Comparison of ENCODE assay signal across 17 cellular contexts in the genomic region with DNA sequence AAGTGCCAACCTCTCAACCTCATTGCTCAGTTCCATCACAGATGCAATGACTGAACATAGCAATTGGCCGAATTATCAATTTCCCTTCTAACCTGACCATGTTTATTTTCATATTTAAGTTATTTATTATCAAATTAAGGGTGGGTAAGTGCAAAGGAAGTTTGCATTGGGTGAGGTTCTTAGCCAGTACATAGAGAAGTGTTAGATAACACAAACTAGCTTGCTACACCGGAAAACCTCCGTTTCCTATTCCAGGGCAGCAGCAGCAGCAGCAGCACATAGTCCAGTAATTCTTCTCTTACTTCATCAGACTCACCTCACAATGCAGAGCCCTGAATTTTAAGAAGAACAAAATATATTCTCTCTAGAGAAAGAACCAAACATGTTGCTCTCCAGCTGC.
DNase-seq lines count a peak whose midpoint lies in the region; ATAC-seq and TF ChIP-seq lines count a peak whose summit lies in the region.
"Had no signal": no experiment of that assay in that cellular context is flagged by ENCODE, and none has a peak within 500 bp of the region (broad histone marks: within the 10 kb centered on the region; RNA-seq: fewer than 3 reads in every experiment).

No MANE protein-coding gene starts in this region.

- peak overlapping the region; percentile 0 for H3K27ac ChIP-seq in CD4-positive, alpha-beta T cell (ENCODE audit: low read depth, low read length)
- H3K27ac ChIP-seq: pancreas, sigmoid colon had no signal

- no peak overlapping the region for H3K4me3 ChIP-seq in mucosa of descending colon
- H3K4me3 ChIP-seq: pancreas, sigmoid colon had no signal

- peak overlapping the region; percentile 74 for H3K4me3 Mint-ChIP-seq in CD4-positive, alpha-beta T cell
- H3K4me3 Mint-ChIP-seq in activated CD8-positive, alpha-beta T cell treated with anti-CD3 and anti-CD28 coated beads for 36 hours: peak overlapping the region; percentile 10
- H3K4me3 Mint-ChIP-seq: B cell had no signal

- H3K27me3 ChIP-seq in CD4-positive, alpha-beta T cell (ENCODE audit: control insufficient read depth, insufficient read depth, low read length): no peaks in the 10 kb centered on the region
- H3K27me3 ChIP-seq: pancreas, sigmoid colon had no signal

- H3K36me3 Mint-ChIP-seq in CD4-positive, alpha-beta T cell (ENCODE audit: low read depth): no peaks in the 10 kb centered on the region
- no peaks in the 10 kb centered on the region for H3K36me3 Mint-ChIP-seq in activated CD8-positive, alpha-beta T cell treated with anti-CD3 and anti-CD28 coated beads for 36 hours (ENCODE audit: low read depth)

- no peaks in the 10 kb centered on the region for H3K4me1 ChIP-seq in mucosa of descending colon (ENCODE audit: low read depth)
- H3K4me1 ChIP-seq: pancreas had no signal

- intact Hi-C loops in CD4-positive, alpha-beta T cell (cut with DNase I, micrococcal nuclease): loop anchor here in 1 of 2 experiments (5.0 kb wide), 1 partner anchor 58 kb away; no protein-coding TSS in a partner anchor
- intact Hi-C loops in activated CD8-positive, alpha-beta T cell treated with anti-CD3 and anti-CD28 coated beads for 36 hours (cut with micrococcal nuclease): no loop called here
- intact Hi-C loops in mucosa of descending colon (cut with DNase I, micrococcal nuclease): no loop called here

- H3K4me1 Mint-ChIP-seq in CD4-positive, alpha-beta T cell (ENCODE audit: low read depth): peaks cover 45% of the 10 kb centered on the region
- H3K4me1 Mint-ChIP-seq in activated CD8-positive, alpha-beta T cell treated with anti-CD3 and anti-CD28 coated beads for 36 hours (ENCODE audit: low read depth): peaks cover 25% of the 10 kb centered on the region
- H3K4me1 Mint-ChIP-seq: B cell had no signal

- CTCF ChIA-PET in CD4-positive, alpha-beta T cell (lab: Charles Lee): interaction anchor here (0.6 to 1.5 kb wide), 2 partner anchors 29 to 49 kb away, joined by 3 read pairs; no protein-coding TSS in a partner anchor
- CTCF ChIA-PET in activated CD8-positive, alpha-beta T cell treated with anti-CD3 and anti-CD28 coated beads for 36 hours (lab: Charles Lee): interaction anchor here (2.0 to 3.1 kb wide), 2 partner anchors 22 to 44 kb away, joined by 6 to 14 read pairs; no protein-coding TSS in a partner anchor

- H3K9me3 ChIP-seq in CD4-positive, alpha-beta T cell (ENCODE audit: control insufficient read depth, low read length): no peaks in the 10 kb centered on the region
- H3K9me3 ChIP-seq in mucosa of descending colon: no peaks in the 10 kb centered on the region
- H3K9me3 ChIP-seq: pancreas had no signal

- peak; percentile 70 for ATAC-seq in CD4-positive, alpha-beta T cell (ENCODE audit: poor library complexity)
- ATAC-seq in activated CD8-positive, alpha-beta T cell treated with anti-CD3 and anti-CD28 coated beads for 36 hours: peak; percentile 24
- peak; percentile 59 for ATAC-seq in mucosa of descending colon
- ATAC-seq in GM21576 (IDR thresholded peaks at IDR 0.05; ENCODE audit: unreplicated experiment): no peak
- ATAC-seq: pancreas had no signal

- TF ChIP-seq CTCF in CD4-positive, alpha-beta T cell (IDR thresholded peaks at IDR 0.05): no peak
- no peak for TF ChIP-seq CTCF in activated CD8-positive, alpha-beta T cell treated with anti-CD3 and anti-CD28 coated beads for 36 hours (IDR thresholded peaks at IDR 0.05)
- no peak for TF ChIP-seq CTCF in mucosa of descending colon (IDR thresholded peaks at IDR 0.05)

- H3K36me3 ChIP-seq in mucosa of descending colon (ENCODE audit: low read depth): no peaks in the 10 kb centered on the region
- H3K36me3 ChIP-seq: pancreas, sigmoid colon had no signal

- H3K9me3 Mint-ChIP-seq in CD4-positive, alpha-beta T cell: no peaks in the 10 kb centered on the region
- H3K9me3 Mint-ChIP-seq in activated CD8-positive, alpha-beta T cell treated with anti-CD3 and anti-CD28 coated beads for 36 hours: peaks cover 2% of the 10 kb centered on the region

- POLR2A ChIA-PET in CD4-positive, alpha-beta T cell (lab: Charles Lee): interaction anchor here (0.6 to 1.6 kb wide), 6 partner anchors 11 to 682 kb away, joined by 3 to 4 read pairs (median 3); no protein-coding TSS in a partner anchor
- POLR2A ChIA-PET in activated CD8-positive, alpha-beta T cell treated with anti-CD3 and anti-CD28 coated beads for 36 hours (lab: Charles Lee): no interaction called here

- H3K27ac Mint-ChIP-seq in CD4-positive, alpha-beta T cell: peak overlapping the region; percentile 89
- H3K27ac Mint-ChIP-seq in activated CD8-positive, alpha-beta T cell treated with anti-CD3 and anti-CD28 coated beads for 36 hours: peak overlapping the region; percentile 64
- H3K27ac Mint-ChIP-seq: B cell had no signal

- no peaks in the 10 kb centered on the region for H3K27me3 Mint-ChIP-seq in CD4-positive, alpha-beta T cell
- no peaks in the 10 kb centered on the region for H3K27me3 Mint-ChIP-seq in activated CD8-positive, alpha-beta T cell treated with anti-CD3 and anti-CD28 coated beads for 36 hours

- DNase-seq in CD4-positive, alpha-beta T cell: no peak
- DNase-seq in GF-D8 (lab: John Stamatoyannopoulos, UW): peak; percentile 53
- no peak for DNase-seq in activated CD8-positive, alpha-beta T cell treated with anti-CD3 and anti-CD28 coated beads for 36 hours
- DNase-seq in mucosa of descending colon: no peak
- DNase-seq in NCI-H1436 treated with DMSO at 0.1 percent for 48 hours (lab: John Stamatoyannopoulos, UW): no peak
- no peak for DNase-seq in NCI-H345 (lab: John Stamatoyannopoulos, UW)
- DNase-seq: activated CD4-positive, CD25-positive, alpha-beta regulatory T cell treated with anti-CD3 and anti-CD28 coated beads, Interleukin-2, amount 50 U/mL, for 72 hours; DMS 273 treated with DMSO at 0.1 percent for 48 hours; effector CD8-positive, alpha-beta T cell; NCI-H2171 treated with DMSO at 0.1 percent for 48 hours; NCI-H748 treated with DMSO at 0.1 percent for 48 hours; pancreas; SHP77 treated with DMSO at 0.1 percent for 48 hours; sigmoid colon; stimulated activated CD4-positive, alpha-beta T cell treated with anti-CD3 and anti-CD28 coated beads, Interleukin-1b, Interleukin-23, amount 100 ng/mL, for 48 hours had no signal
